ENCODE assay signal across 9 cellular contexts in genomic region chr12:73935817-73936216, GRCh38.
DNase-seq lines count a peak whose midpoint lies in the region; ATAC-seq and TF ChIP-seq lines count a peak whose summit lies in the region.
"Had no signal": no experiment of that assay in that cellular context is flagged by ENCODE, and none has a peak within 500 bp of the region (broad histone marks: within the 10 kb centered on the region; RNA-seq: fewer than 3 reads in every experiment).

No MANE protein-coding gene starts in this region.

- H3K27me3 ChIP-seq in right lobe of liver (no peaks in the 10 kb centered on the region), testis (no peaks in the 10 kb centered on the region)

- ATAC-seq in right lobe of liver (peak; percentile 25 to 48 (median 43)), HG03196 (IDR thresholded peaks at IDR 0.05; ENCODE audit: unreplicated experiment) (no peak)

- no peaks in the 10 kb centered on the region for H3K9me3 ChIP-seq in right lobe of liver
- H3K9me3 ChIP-seq in testis, result no peaks in the 10 kb centered on the region

- H3K36me3 ChIP-seq in right lobe of liver, result no peaks in the 10 kb centered on the region
- no peaks in the 10 kb centered on the region for H3K36me3 ChIP-seq in testis (ENCODE audit: low read depth, missing control alignments)

- WGBS in right lobe of liver (ENCODE audit: insufficient coverage, low coverage, low lambda C conversion rate, missing lambda C conversion rate), result no CpG with 5 or more reads among the region's 1 CpG
- 29 to 67% methylated on average over 1 of the region's 1 CpG for WGBS in testis, 2 donors

- peak; percentile 9 for TF ChIP-seq CTCF in GM13977 (IDR thresholded peaks at IDR 0.05; ENCODE audit: extremely low read depth, insufficient read depth, missing control alignments)
- peak; percentile 92 for TF ChIP-seq CTCF in VCaP (conservative IDR thresholded peaks at IDR 0.05)
- TF ChIP-seq CTCF in right lobe of liver (IDR thresholded peaks at IDR 0.05), result peak in 3 of 4 donors; percentile 18 to 32 (median 18)
- TF ChIP-seq CTCF in GM10266 (IDR thresholded peaks at IDR 0.05; ENCODE audit: control insufficient read depth, insufficient read depth, low read depth, missing control alignments), result no peak
- peak in 1 of 3 experiments; percentile 21 for TF ChIP-seq CTCF in testis (IDR thresholded peaks at IDR 0.05)

- H3K4me1 ChIP-seq in right lobe of liver, result no peaks in the 10 kb centered on the region
- H3K4me1 ChIP-seq in testis, result no peaks in the 10 kb centered on the region

- in situ Hi-C loops in GM13977 (cut with MboI; ENCODE audit: low pct_unique_long_range_greater_than_20kb, low sequenced_read_pairs, unreplicated experiment), result no loop called here

- H3K4me3 ChIP-seq in right lobe of liver, result no peak overlapping the region
- H3K4me3 ChIP-seq in testis, result no peak overlapping the region

- no peak for TF ChIP-seq POLR2A in right lobe of liver (IDR thresholded peaks at IDR 0.05)
- no peak for TF ChIP-seq POLR2A in testis (IDR thresholded peaks at IDR 0.05)

- DNase-seq in GM13977 (ENCODE audit: low spot score) (no peak), NCI-H2029 (lab: John Stamatoyannopoulos, UW) (peak; percentile 35), right lobe of liver (no peak), GM10266 (ENCODE audit: extremely low spot score) (no peak), testis (no peak)
- no peak for DNase-seq in effector CD8-positive, alpha-beta T cell (lab: John Stamatoyannopoulos, UW)
- DNase-seq: activated gamma-delta T cell had no signal

- peak overlapping the region; percentile 31; the same call in 1 of the 2 replicates for H3K27ac ChIP-seq in VCaP
- H3K27ac ChIP-seq in right lobe of liver, result no peak overlapping the region
- H3K27ac ChIP-seq in testis, result no peak overlapping the region

- intact Hi-C loops in right lobe of liver (cut with DNase I) (no loop called here), testis (cut with DNase I; ENCODE audit: low total_unique reads) (no loop called here)
